Comparison of ENCODE assay signal across 18 cellular contexts in genomic region chr2:105056245-105056644, GRCh38. TPM values are rescaled to one million over a fixed set of nuclear protein-coding genes. Genes with fewer than 3 reads are reported as not detected.
A peak's percentile ranks its signal among the peaks of the same experiment; 100 is the strongest.
DNase-seq lines count a peak whose midpoint lies in the region; ATAC-seq, FAIRE-seq and TF ChIP-seq lines count a peak whose summit lies in the region.
"Had no signal": no experiment of that assay in that cellular context is flagged by ENCODE, and none has a peak within 500 bp of the region (broad histone marks: within the 10 kb centered on the region; RNA-seq: fewer than 3 reads in every experiment).

No MANE protein-coding gene starts in this region.

- TF ChIP-seq CTCF in VCaP (conservative IDR thresholded peaks at IDR 0.05) = no peak
- no peak for TF ChIP-seq CTCF in glutamatergic neuron (IDR thresholded peaks at IDR 0.05; ENCODE audit: partially characterized antibody, unreplicated experiment)
- TF ChIP-seq CTCF in body of pancreas (IDR thresholded peaks at IDR 0.05) = no peak
- no peak for TF ChIP-seq CTCF in heart left ventricle (IDR thresholded peaks at IDR 0.05)

- no peak for DNase-seq in GM12891 (ENCODE audit: insufficient read length, low spot score)
- no peak for DNase-seq in glutamatergic neuron
- DNase-seq in NCI-H2107 treated with DMSO at 0.1 percent for 48 hours (lab: John Stamatoyannopoulos, UW; ENCODE audit: unreplicated experiment) = no peak
- DNase-seq in body of pancreas = no peak
- DNase-seq in heart left ventricle = no peak
- no peak for DNase-seq in T-helper 17 cell
- DNase-seq: ACHN; Calu3; CD4-positive, CD25-positive, alpha-beta regulatory T cell; DMS153; DMS79 treated with DMSO at 0.1 percent for 48 hours; EL; H7 had no signal

- H3K4me3 Mint-ChIP-seq in glutamatergic neuron (ENCODE audit: unreplicated experiment) = no peak overlapping the region
- H3K4me3 Mint-ChIP-seq in T-helper 17 cell = no peak overlapping the region
- H3K4me3 Mint-ChIP-seq: CD4-positive, CD25-positive, alpha-beta regulatory T cell had no signal

- H3K36me3 ChIP-seq in body of pancreas (replicated peaks in 1 of 2; ENCODE audit: insufficient read depth in 1 of 2, low read depth in 2 of 2) (no peaks in the 10 kb centered on the region), heart left ventricle (peaks cover 0 to 9% (median 2%) of the 10 kb centered on the region in 9 donors)

- TF ChIP-seq POLR2A in GM12891 (IDR thresholded peaks at IDR 0.05; ENCODE audit: low read depth, low read length) = no peak
- TF ChIP-seq POLR2A in body of pancreas (IDR thresholded peaks at IDR 0.05) = no peak
- TF ChIP-seq POLR2A in heart left ventricle (IDR thresholded peaks at IDR 0.05) = no peak

- peak overlapping the region; percentile 30; the same call in 1 of the 2 replicates for H3K27ac ChIP-seq in VCaP
- H3K27ac ChIP-seq in body of pancreas = no peak overlapping the region
- H3K27ac ChIP-seq in heart left ventricle = no peak overlapping the region
- H3K27ac ChIP-seq: BLaER1 treated with 17β-estradiol and CSF1 and Interleukin-3, amounts not matched to agents 10 nM and 100 nM; GM23248 had no signal

- H3K9me3 ChIP-seq in body of pancreas (no peaks in the 10 kb centered on the region), heart left ventricle (peaks cover 0 to 13% (median 0%) of the 10 kb centered on the region in 12 donors), T-helper 17 cell (ENCODE audit: control insufficient read depth, low read length, poor library complexity, severe bottlenecking) (no peaks in the 10 kb centered on the region)

- FAIRE-seq in GM12891 (lab: Jason Lieb, UNC) = peak; percentile 67
- FAIRE-seq: HepG2 had no signal

- intact Hi-C loops in body of pancreas (cut with DNase I) = no loop called here
- intact Hi-C loops in heart left ventricle (cut with DNase I) = no loop called here

- H3K27me3 ChIP-seq in body of pancreas (no peaks in the 10 kb centered on the region), heart left ventricle (no peaks in the 10 kb centered on the region)
- H3K27me3 ChIP-seq: BLaER1 treated with 17β-estradiol and CSF1 and Interleukin-3, amounts not matched to agents 10 nM and 100 nM had no signal

- ATAC-seq in HG03442 (IDR thresholded peaks at IDR 0.05; ENCODE audit: unreplicated experiment) (peak; percentile 43), body of pancreas (no peak), heart left ventricle (no peak), T-helper 17 cell (no peak)
- ATAC-seq: HepG2 had no signal

- no peaks in the 10 kb centered on the region for H3K9me3 Mint-ChIP-seq in glutamatergic neuron (ENCODE audit: unreplicated experiment)

- H3K36me3 Mint-ChIP-seq in glutamatergic neuron (ENCODE audit: unreplicated experiment) (peaks cover 6% of the 10 kb centered on the region), T-helper 17 cell (ENCODE audit: low read depth) (peaks cover 5% of the 10 kb centered on the region)

- no peaks in the 10 kb centered on the region for H3K27me3 Mint-ChIP-seq in glutamatergic neuron (ENCODE audit: unreplicated experiment)
- no peaks in the 10 kb centered on the region for H3K27me3 Mint-ChIP-seq in T-helper 17 cell
- H3K27me3 Mint-ChIP-seq: CD4-positive, CD25-positive, alpha-beta regulatory T cell had no signal

- H3K4me1 Mint-ChIP-seq in glutamatergic neuron (ENCODE audit: low read depth, unreplicated experiment) (peaks cover 3% of the 10 kb centered on the region), T-helper 17 cell (peaks cover 8% of the 10 kb centered on the region)

- 80 to 96% methylated on average over 3 of the region's 3 CpGs for WGBS in body of pancreas, 2 donors
- 78 to 96% (median 89%) methylated on average over 3 of the region's 3 CpGs for WGBS in heart left ventricle, 4 donors

- peak overlapping the region; percentile 7 for H3K27ac Mint-ChIP-seq in glutamatergic neuron (ENCODE audit: unreplicated experiment)
- H3K27ac Mint-ChIP-seq in T-helper 17 cell = no peak overlapping the region

- H3K4me1 ChIP-seq in body of pancreas (peaks cover 10% of the 10 kb centered on the region), heart left ventricle (peaks cover 0 to 9% (median 0%) of the 10 kb centered on the region in 12 donors)

- H3K4me3 ChIP-seq in body of pancreas = no peak overlapping the region
- H3K4me3 ChIP-seq in heart left ventricle = no peak overlapping the region
- H3K4me3 ChIP-seq: BLaER1 treated with 17β-estradiol and CSF1 and Interleukin-3, amounts not matched to agents 10 nM and 100 nM; GM23248 had no signal

TF ChIP-seq in GM12891, 5 proteins besides CTCF, POLR2A, EP300 and RAD21:
- TF ChIP-seq POLR2AphosphoS5 (IDR thresholded peaks at IDR 0.05; ENCODE audit: low read depth, low read length) (no peak), TAF1 (IDR thresholded peaks at IDR 0.05; ENCODE audit: low read depth, low read length) (no peak), POU2F2 (IDR thresholded peaks at IDR 0.05; ENCODE audit: low read depth, low read length) (no peak), SPI1 (IDR thresholded peaks at IDR 0.05; ENCODE audit: low read depth, low read length) (no peak), PAX5 (IDR thresholded peaks at IDR 0.05; ENCODE audit: insufficient read depth, low read length, severe bottlenecking) (no peak)

RNA-seq across cellular contexts. Expression of gene MRPS9, which starts 18.4 kb away (rescaled TPM):
- 30.9 TPM for polyA plus RNA-seq in GM12891 (2012; ENCODE audit: low read depth, missing spikeins)
- 20.3 TPM for total RNA-seq in glutamatergic neuron (ENCODE audit: unreplicated experiment)
- 10 to 100 TPM; 12.2 to 13.2 TPM for total RNA-seq in body of pancreas
- 10 to 100 TPM; 37.6 to 79.3 (median 62.5) TPM for total RNA-seq in heart left ventricle
- polyA plus RNA-seq in heart left ventricle = 10 to 100 TPM; 63.9 to 92.8 TPM
- 10 to 100 TPM; 11.8 to 12.4 TPM for total RNA-seq in T-helper 17 cell
